ENCODE assay signal across 1 cellular context in genomic region chr20:47370850-47371782, GRCh38.
TF ChIP-seq lines count a peak whose summit lies in the region.

No MANE protein-coding gene starts in this region.

TF ChIP-seq in GM23338, 12 proteins besides CTCF, POLR2A, EP300 and RAD21 (continued from another document):
- TF ChIP-seq, protein P1, sequence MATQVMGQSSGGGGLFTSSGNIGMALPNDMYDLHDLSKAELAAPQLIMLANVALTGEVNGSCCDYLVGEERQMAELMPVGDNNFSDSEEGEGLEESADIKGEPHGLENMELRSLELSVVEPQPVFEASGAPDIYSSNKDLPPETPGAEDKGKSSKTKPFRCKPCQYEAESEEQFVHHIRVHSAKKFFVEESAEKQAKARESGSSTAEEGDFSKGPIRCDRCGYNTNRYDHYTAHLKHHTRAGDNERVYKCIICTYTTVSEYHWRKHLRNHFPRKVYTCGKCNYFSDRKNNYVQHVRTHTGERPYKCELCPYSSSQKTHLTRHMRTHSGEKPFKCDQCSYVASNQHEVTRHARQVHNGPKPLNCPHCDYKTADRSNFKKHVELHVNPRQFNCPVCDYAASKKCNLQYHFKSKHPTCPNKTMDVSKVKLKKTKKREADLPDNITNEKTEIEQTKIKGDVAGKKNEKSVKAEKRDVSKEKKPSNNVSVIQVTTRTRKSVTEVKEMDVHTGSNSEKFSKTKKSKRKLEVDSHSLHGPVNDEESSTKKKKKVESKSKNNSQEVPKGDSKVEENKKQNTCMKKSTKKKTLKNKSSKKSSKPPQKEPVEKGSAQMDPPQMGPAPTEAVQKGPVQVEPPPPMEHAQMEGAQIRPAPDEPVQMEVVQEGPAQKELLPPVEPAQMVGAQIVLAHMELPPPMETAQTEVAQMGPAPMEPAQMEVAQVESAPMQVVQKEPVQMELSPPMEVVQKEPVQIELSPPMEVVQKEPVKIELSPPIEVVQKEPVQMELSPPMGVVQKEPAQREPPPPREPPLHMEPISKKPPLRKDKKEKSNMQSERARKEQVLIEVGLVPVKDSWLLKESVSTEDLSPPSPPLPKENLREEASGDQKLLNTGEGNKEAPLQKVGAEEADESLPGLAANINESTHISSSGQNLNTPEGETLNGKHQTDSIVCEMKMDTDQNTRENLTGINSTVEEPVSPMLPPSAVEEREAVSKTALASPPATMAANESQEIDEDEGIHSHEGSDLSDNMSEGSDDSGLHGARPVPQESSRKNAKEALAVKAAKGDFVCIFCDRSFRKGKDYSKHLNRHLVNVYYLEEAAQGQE (IDR thresholded peaks at IDR 0.05; ENCODE audit: unreplicated experiment), result no peak
- TF ChIP-seq ZNF331 (CRISPR knock-in tag; IDR thresholded peaks at IDR 0.05; ENCODE audit: low read depth), result no peak
